Comparison of ENCODE assay signal across 9 cellular contexts in the genomic region with DNA sequence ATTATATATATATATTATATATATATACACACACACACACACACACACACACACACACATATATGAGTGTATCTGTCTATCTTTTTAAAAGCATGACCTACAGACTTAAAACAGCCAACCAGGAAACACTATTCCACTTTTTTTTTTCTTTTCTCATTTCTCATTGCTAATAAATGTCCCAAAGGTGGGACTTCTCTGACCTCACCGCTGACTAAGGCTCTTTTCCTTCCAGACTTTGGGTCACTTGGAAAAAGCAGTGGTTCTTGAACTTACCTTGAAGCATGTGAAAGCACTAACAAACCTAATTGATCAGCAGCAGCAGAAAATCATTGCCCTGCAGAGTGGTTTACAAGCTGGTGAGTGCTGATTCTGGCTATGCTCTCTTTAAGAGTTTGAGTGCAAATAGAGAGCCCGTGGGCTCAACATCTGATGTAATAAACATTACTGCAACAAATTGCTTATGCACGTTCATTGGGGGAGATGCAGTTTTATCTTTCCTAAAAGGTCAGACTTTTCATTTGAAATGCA. TPM values are rescaled to one million over a fixed set of nuclear protein-coding genes. Genes with fewer than 3 reads are reported as not detected.
DNase-seq lines count a peak whose midpoint lies in the region; ATAC-seq and TF ChIP-seq lines count a peak whose summit lies in the region.
"Had no signal": no experiment of that assay in that cellular context is flagged by ENCODE, and none has a peak within 500 bp of the region (broad histone marks: within the 10 kb centered on the region; RNA-seq: fewer than 3 reads in every experiment).

No MANE protein-coding gene starts in this region.

- H3K27me3 ChIP-seq in adipocyte (replicated peaks; ENCODE audit: control insufficient read depth, insufficient read depth, low read length) (no peaks in the 10 kb centered on the region), left lung (no peaks in the 10 kb centered on the region), tibial artery (no peaks in the 10 kb centered on the region)

- no peaks in the 10 kb centered on the region for H3K27me3 Mint-ChIP-seq in activated T-cell treated with anti-CD3 and anti-CD28 coated beads, Interleukin-2, amount 50 U/mL, for 72 hours (ENCODE audit: low read depth)

- peak overlapping the region; percentile 96 for H3K27ac Mint-ChIP-seq in activated T-cell treated with anti-CD3 and anti-CD28 coated beads, Interleukin-2, amount 50 U/mL, for 72 hours

- H3K36me3 ChIP-seq in adipocyte (ENCODE audit: control insufficient read depth, insufficient read depth, low read length, severe bottlenecking) (peaks cover 21% of the 10 kb centered on the region), left lung (peaks cover 0 to 36% of the 10 kb centered on the region in 2 donors), tibial artery (peaks cover 0 to 12% (median 12%) of the 10 kb centered on the region in 3 donors)

- H3K36me3 Mint-ChIP-seq in activated T-cell treated with anti-CD3 and anti-CD28 coated beads, Interleukin-2, amount 50 U/mL, for 72 hours (ENCODE audit: insufficient read depth in 2 of 2), result peaks cover 45 to 50% of the 10 kb centered on the region in 2 donors

- H3K9me3 Mint-ChIP-seq in activated T-cell treated with anti-CD3 and anti-CD28 coated beads, Interleukin-2, amount 50 U/mL, for 72 hours, result no peaks in the 10 kb centered on the region

- intact Hi-C loops in left lung (cut with DNase I) (no loop called here), tibial artery (cut with DNase I; ENCODE audit: low total_unique reads) (no loop called here)

- ATAC-seq in activated T-cell treated with anti-CD3 and anti-CD28 coated beads, Interleukin-2, amount 50 U/mL, for 72 hours (replicated peaks in 1 of 2), result no peak
- ATAC-seq in left lung, result no peak
- ATAC-seq in GM18907 (IDR thresholded peaks at IDR 0.05; ENCODE audit: unreplicated experiment), result no peak
- ATAC-seq: mucosa of descending colon had no signal

- peak overlapping the region; percentile 67 for H3K9ac ChIP-seq in adipocyte (ENCODE audit: low read length)

- H3K9me3 ChIP-seq in adipocyte (ENCODE audit: control insufficient read depth, low read length) (no peaks in the 10 kb centered on the region), left lung (no peaks in the 10 kb centered on the region), tibial artery (no peaks in the 10 kb centered on the region)
- H3K9me3 ChIP-seq: mucosa of descending colon had no signal

- TF ChIP-seq CTCF in left lung (IDR thresholded peaks at IDR 0.05) (no peak), tibial artery (IDR thresholded peaks at IDR 0.05) (no peak)

- H3K4me3 ChIP-seq in adipocyte (ENCODE audit: low read length), result peak overlapping the region; percentile 91
- H3K4me3 ChIP-seq in left lung, result peak overlapping the region; percentile 87 to 99
- peak overlapping the region; percentile 60 to 85 for H3K4me3 ChIP-seq in tibial artery

- no peak for DNase-seq in activated T-cell treated with anti-CD3 and anti-CD28 coated beads, Interleukin-2, amount 50 U/mL, for 72 hours
- no peak for DNase-seq in activated T-cell treated with anti-CD3 and anti-CD28 coated beads for 4 hours
- no peak for DNase-seq in adipocyte (ENCODE audit: low read depth)
- no peak for DNase-seq in left lung
- DNase-seq in tibial artery, result no peak
- DNase-seq in mesenteric fat pad (ENCODE audit: low spot score), result no peak
- DNase-seq in NCI-H510A treated with DMSO at 0.1 percent for 48 hours (lab: John Stamatoyannopoulos, UW), result no peak

- H3K4me1 Mint-ChIP-seq in activated T-cell treated with anti-CD3 and anti-CD28 coated beads, Interleukin-2, amount 50 U/mL, for 72 hours (ENCODE audit: low read depth), result peaks cover 63% of the 10 kb centered on the region

- H3K4me1 ChIP-seq in adipocyte (ENCODE audit: control insufficient read depth, insufficient read depth, low read length) (peaks cover 69% of the 10 kb centered on the region), left lung (peaks cover 31 to 68% of the 10 kb centered on the region in 2 donors), tibial artery (peaks cover 0 to 73% (median 54%) of the 10 kb centered on the region in 4 donors)

- H3K27ac ChIP-seq in left lung (peak overlapping the region; percentile 99 to 100), tibial artery (peak overlapping the region; percentile 95 to 99)

- peak overlapping the region; percentile 93 to 97 for H3K4me3 Mint-ChIP-seq in activated T-cell treated with anti-CD3 and anti-CD28 coated beads, Interleukin-2, amount 50 U/mL, for 72 hours

RNA-seq across cellular contexts. Expression of a gene that starts 2.0 kb away (rescaled TPM):
- 100 to 1,000 TPM; 303 to 440 TPM for total RNA-seq in activated T-cell treated with anti-CD3 and anti-CD28 coated beads, Interleukin-2, amount 50 U/mL, for 72 hours
- total RNA-seq in left lung (10 to 100 TPM; 76.5 to 97.5 TPM), mesenteric fat pad (133 TPM)
